Comparison of ENCODE assay signal across 14 cellular contexts in the genomic region with DNA sequence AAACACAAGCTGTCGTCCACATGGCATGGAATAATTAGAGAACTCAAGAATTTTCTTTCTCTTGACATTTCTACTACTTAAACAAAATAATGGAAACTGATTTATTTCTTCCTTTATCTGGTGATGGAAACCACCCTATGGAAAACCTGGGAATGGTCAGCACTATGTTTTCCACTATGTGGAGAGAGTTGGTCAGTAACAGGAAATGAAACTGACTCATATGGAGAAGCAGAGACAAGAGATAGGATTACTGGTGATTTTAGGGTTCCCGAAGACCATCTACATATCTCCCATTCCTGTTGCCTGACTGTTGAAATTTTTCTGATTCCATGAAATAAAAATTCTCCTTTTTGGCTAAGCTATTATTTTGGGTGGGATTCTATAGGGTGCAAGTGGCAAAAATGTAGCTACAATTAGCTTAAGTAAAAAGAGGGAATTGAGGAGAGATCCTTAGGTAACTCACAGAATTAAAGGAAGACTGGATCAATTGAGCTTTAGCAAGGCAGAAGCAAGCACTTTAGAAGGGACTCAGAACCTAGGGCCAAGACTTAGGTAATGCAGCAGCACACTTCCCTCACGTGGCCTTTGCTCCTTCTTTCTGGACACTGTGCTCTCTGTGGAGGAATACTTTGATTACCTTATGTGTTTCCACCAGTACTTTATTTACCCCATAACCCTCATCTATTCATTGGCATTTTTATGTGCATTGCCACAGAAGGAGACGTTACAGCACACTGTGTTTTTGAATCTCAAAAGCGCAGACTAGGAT.
A peak's percentile ranks its signal among the peaks of the same experiment; 100 is the strongest.
DNase-seq lines count a peak whose midpoint lies in the region; ATAC-seq, FAIRE-seq and TF ChIP-seq lines count a peak whose summit lies in the region.
"Had no signal": no experiment of that assay in that cellular context is flagged by ENCODE, and none has a peak within 500 bp of the region (broad histone marks: within the 10 kb centered on the region; RNA-seq: fewer than 3 reads in every experiment).

No MANE protein-coding gene starts in this region.

- FAIRE-seq in GM12891 (lab: Jason Lieb, UNC) = no peak

- no peak for TF ChIP-seq POLR2A in GM12891 (IDR thresholded peaks at IDR 0.05; ENCODE audit: low read depth, low read length)

- no peak for ATAC-seq in HG02973 (IDR thresholded peaks at IDR 0.05; ENCODE audit: unreplicated experiment)
- ATAC-seq: esophagus mucosa, T-helper 17 cell had no signal

- DNase-seq in AG20443 (ENCODE audit: low spot score) = peak; percentile 33
- peak; percentile 70 for DNase-seq in M059J (ENCODE audit: low read depth)
- peak; percentile 88 to 92 for DNase-seq in dermis microvascular lymphatic vessel endothelial cell (ENCODE audit: low read depth in 2 of 2)
- DNase-seq in myocyte (ENCODE audit: low read depth) = peak; percentile 37
- DNase-seq in GM12891 (ENCODE audit: insufficient read length, low spot score) = no peak
- DNase-seq in activated CD4-positive, alpha-beta T cell treated with anti-CD3 and anti-CD28 coated beads, Interleukin-2, amount 50 U/mL, for 1 hour = no peak
- DNase-seq in mucosa of gallbladder (ENCODE audit: low spot score) = no peak
- DNase-seq: colonic mucosa; NCI-H1105; right lobe of liver; stimulated activated CD4-positive, alpha-beta T cell treated with anti-CD3 and anti-CD28 coated beads, Interleukin-4, amount 100 ng/mL, for 4 hours; T-helper 17 cell had no signal

TF ChIP-seq in GM12891, 5 proteins besides CTCF, POLR2A, EP300 and RAD21:
- TF ChIP-seq POU2F2 (IDR thresholded peaks at IDR 0.05; ENCODE audit: low read depth, low read length) (no peak), PAX5 (IDR thresholded peaks at IDR 0.05; ENCODE audit: insufficient read depth, low read length, severe bottlenecking) (no peak), TAF1 (IDR thresholded peaks at IDR 0.05; ENCODE audit: low read depth, low read length) (no peak), POLR2AphosphoS5 (IDR thresholded peaks at IDR 0.05; ENCODE audit: low read depth, low read length) (no peak), SPI1 (IDR thresholded peaks at IDR 0.05; ENCODE audit: low read depth, low read length) (no peak)

Comparison
In these comparisons a context has a peak if more than half of its experiments do, and no peak if none do; other contexts are left out.
1. DNase-seq: peak in AG20443 (single experiment), M059J (single experiment), dermis microvascular lymphatic vessel endothelial cell (2 of 2) and myocyte (single experiment); none in GM12891 (single experiment), activated CD4-positive, alpha-beta T cell treated with anti-CD3 and anti-CD28 coated beads, Interleukin-2, amount 50 U/mL, for 1 hour (single experiment) and mucosa of gallbladder (single experiment).